In the genomic region with DNA sequence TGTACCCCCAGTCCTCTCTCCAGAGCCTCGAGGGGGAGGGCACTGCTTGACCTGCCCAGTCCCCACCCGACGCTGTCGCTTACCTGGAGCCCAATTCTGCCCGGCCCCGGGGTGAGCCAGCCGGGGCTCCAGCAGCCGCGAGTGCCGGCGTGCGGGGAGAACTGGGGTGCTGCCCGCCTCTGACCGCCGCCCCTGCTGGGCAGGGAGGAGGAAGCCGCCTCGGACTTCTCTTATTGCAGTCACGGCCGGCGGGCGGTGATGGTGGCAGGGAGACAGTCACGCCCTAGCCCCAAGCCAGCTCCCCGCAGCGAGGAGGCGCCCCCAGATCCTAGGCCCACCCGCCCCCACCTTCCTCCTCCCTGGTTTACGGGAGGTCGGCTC, we compare ENCODE assay signal across 8 cellular contexts. TPM values are rescaled to one million over a fixed set of nuclear protein-coding genes. Genes with fewer than 3 reads are reported as not detected.
A peak's percentile ranks its signal among the peaks of the same experiment; 100 is the strongest.
DNase-seq lines count a peak whose midpoint lies in the region; ATAC-seq, FAIRE-seq and TF ChIP-seq lines count a peak whose summit lies in the region.

A gene (minus strand): TSS at position 204 of the 381 bp plus-strand sequence. CDS start 11,269 bp downstream, outside the sequence.

- H3K4me1 Mint-ChIP-seq in H9: peaks cover 13 to 31% of the 10 kb centered on the region in 2 experiments

- H3K56ac ChIP-seq in H9 (ENCODE audit: insufficient read length, low read depth, low read length): no peak within 1 kb of the TSS

- H3K23ac ChIP-seq in H9 (ENCODE audit: insufficient read length, low read depth, low read length): no peak within 1 kb of the TSS

- no peak within 1 kb of the TSS for H4K5ac ChIP-seq in H9 (ENCODE audit: insufficient read length, low read depth, low read length)

- peak within 1 kb of the TSS; percentile 60 for H3K4me3 ChIP-seq in iPS-18a (ENCODE audit: low read length)
- peak within 1 kb of the TSS; percentile 32 to 33 for H3K4me3 ChIP-seq in small intestine (ENCODE audit: low read depth in 1 of 2, low read length in 2 of 2)

- DNase-seq in H9 (no peak), small intestine (no peak)
- DNase-seq in effector CD8-positive, alpha-beta T cell (lab: John Stamatoyannopoulos, UW): no peak

- no peak within 1 kb of the TSS for H3K4ac ChIP-seq in H9 (ENCODE audit: low read depth, low read length)

- H3K27me3 Mint-ChIP-seq in H9 (ENCODE audit: low read depth): peaks cover 27% of the 10 kb centered on the region

- no peak within 1 kb of the TSS for H2AFZ ChIP-seq in H9 (ENCODE audit: low read length)

- H2BK20ac ChIP-seq in H9 (ENCODE audit: low read depth, low read length, poor library complexity, severe bottlenecking): no peak within 1 kb of the TSS

- no peak within 1 kb of the TSS for H2BK120ac ChIP-seq in H9 (ENCODE audit: low read depth, low read length, poor library complexity, severe bottlenecking)

- H3K27ac Mint-ChIP-seq in H9: no peak within 1 kb of the TSS

- TF ChIP-seq CTCF in H9 (conservative IDR thresholded peaks at IDR 0.05): no peak

- H3K27ac ChIP-seq in H9 (ENCODE audit: insufficient read length, low read depth, low read length) (no peak within 1 kb of the TSS), angular gyrus (ENCODE audit: low read depth, low read length) (peak within 1 kb of the TSS; percentile 35), iPS-18a (ENCODE audit: low read length) (no peak within 1 kb of the TSS), small intestine (ENCODE audit: low read depth in 1 of 2, low read length in 1 of 2) (peak within 1 kb of the TSS in 1 of 2 donors; percentile 75)

- no peaks in the 10 kb centered on the region for H3K79me1 ChIP-seq in H9 (ENCODE audit: insufficient read depth, low read depth, low read length, poor library complexity, severe bottlenecking)

- peak within 1 kb of the TSS; percentile 59 to 75 for H3K4me3 Mint-ChIP-seq in H9

- H2BK5ac ChIP-seq in H9 (ENCODE audit: insufficient read length, low read length): no peak within 1 kb of the TSS

- H3K27me3 ChIP-seq in H9 (ENCODE audit: insufficient read depth, low read length) (peaks cover 19% of the 10 kb centered on the region; the same call in 1 of the 2 replicates), iPS-18a (ENCODE audit: control insufficient read depth, insufficient read depth, low read length) (peaks cover 36% of the 10 kb centered on the region), small intestine (ENCODE audit: control insufficient read depth in 2 of 2, insufficient read depth in 2 of 2, low read length in 2 of 2) (no peaks in the 10 kb centered on the region)

- H3K14ac ChIP-seq in H9 (ENCODE audit: insufficient read depth, low read length): no peak within 1 kb of the TSS

- H3K79me2 ChIP-seq in H9 (ENCODE audit: insufficient read depth, low read length): no peaks in the 10 kb centered on the region

- no peak within 1 kb of the TSS for H2AK5ac ChIP-seq in H9 (ENCODE audit: insufficient read length, low read length)

- no peaks in the 10 kb centered on the region; a peak in 1 of 7 replicates for H3K36me3 Mint-ChIP-seq in H9 (ENCODE audit: insufficient read depth in 1 of 3, low read depth in 3 of 3)

- no peaks in the 10 kb centered on the region for H4K20me1 ChIP-seq in H9 (ENCODE audit: control insufficient read depth, insufficient read depth, insufficient read length)

- H4K91ac ChIP-seq in H9 (ENCODE audit: insufficient read length, low read depth, low read length): no peak within 1 kb of the TSS

- H3T11ph ChIP-seq in H9 (ENCODE audit: low read length): no peak within 1 kb of the TSS

- no peak within 1 kb of the TSS for H3K9ac ChIP-seq in H9 (ENCODE audit: extremely low read depth, insufficient read length, low read length)
- peak within 1 kb of the TSS; percentile 44 for H3K9ac ChIP-seq in iPS-18a (ENCODE audit: low read length)

- H3K23me2 ChIP-seq in H9 (ENCODE audit: insufficient read length, low read depth, low read length, poor library complexity, severe bottlenecking): peaks cover 8% of the 10 kb centered on the region

- peak within 1 kb of the TSS; percentile 38 for H3K4me2 ChIP-seq in H9 (ENCODE audit: insufficient read depth, insufficient read length, low read length)

- ATAC-seq in HG03469 (IDR thresholded peaks at IDR 0.05; ENCODE audit: unreplicated experiment) (no peak), GM19324 (IDR thresholded peaks at IDR 0.05; ENCODE audit: low FRiP score, unreplicated experiment) (no peak), GM19397 (IDR thresholded peaks at IDR 0.05; ENCODE audit: unreplicated experiment) (no peak)

- no peak for FAIRE-seq in small intestine (lab: Jason Lieb, UNC)

- no peak within 1 kb of the TSS for H2BK12ac ChIP-seq in H9 (ENCODE audit: insufficient read length, low read depth, low read length)

- H2BK15ac ChIP-seq in H9 (ENCODE audit: low read depth, low read length): no peak within 1 kb of the TSS

- no peak within 1 kb of the TSS for H4K8ac ChIP-seq in H9 (replicated peaks; ENCODE audit: insufficient read length, low read depth, low read length)

- H3K4me1 ChIP-seq in H9 (ENCODE audit: insufficient read depth, low read length) (peaks cover 5% of the 10 kb centered on the region; the same call in 1 of the 2 replicates), iPS-18a (ENCODE audit: control insufficient read depth, low read depth, low read length) (peaks cover 5% of the 10 kb centered on the region), small intestine (ENCODE audit: control insufficient read depth in 2 of 2, insufficient read depth in 1 of 2, low read depth in 1 of 2, low read length in 1 of 2) (no peaks in the 10 kb centered on the region)

- H3K9me3 ChIP-seq in H9 (ENCODE audit: control insufficient read depth, low read depth, low read length) (no peaks in the 10 kb centered on the region), iPS-18a (ENCODE audit: control insufficient read depth, low read depth, low read length) (no peaks in the 10 kb centered on the region), small intestine (ENCODE audit: control insufficient read depth, low read depth) (no peaks in the 10 kb centered on the region)

- H3K36me3 ChIP-seq in iPS-18a (ENCODE audit: control insufficient read depth, low read depth, low read length): no peaks in the 10 kb centered on the region
- no peaks in the 10 kb centered on the region for H3K36me3 ChIP-seq in small intestine (ENCODE audit: control insufficient read depth in 2 of 2, insufficient read depth in 2 of 2, low read length in 2 of 2)

- no CpG with 5 or more reads among the region's 28 CpGs for WGBS in H9 (ENCODE audit: extremely low coverage, insufficient read length, low lambda C conversion rate)
- 26 to 31% (median 26%) methylated on average over 14 to 28 of the region's 28 CpGs for WGBS in small intestine, 3 donors

- no peak within 1 kb of the TSS for H3K18ac ChIP-seq in H9 (ENCODE audit: insufficient read length, low read depth, low read length)

- H3K9me3 Mint-ChIP-seq in H9: no peaks in the 10 kb centered on the region

RNA-seq across cellular contexts. Expression of the gene that starts here (rescaled TPM):
- 0.15 TPM in 1 of 2 replicates, not detected in the other for total RNA-seq in H9 (2021)
- polyA plus RNA-seq in small intestine: 10 to 100 TPM in 1 of 3 donors, 1 to 10 TPM in 2; 1.6 to 12.6 (median 1.6) TPM
